20 cellular contexts compared by ENCODE assay signal in the genomic region with DNA sequence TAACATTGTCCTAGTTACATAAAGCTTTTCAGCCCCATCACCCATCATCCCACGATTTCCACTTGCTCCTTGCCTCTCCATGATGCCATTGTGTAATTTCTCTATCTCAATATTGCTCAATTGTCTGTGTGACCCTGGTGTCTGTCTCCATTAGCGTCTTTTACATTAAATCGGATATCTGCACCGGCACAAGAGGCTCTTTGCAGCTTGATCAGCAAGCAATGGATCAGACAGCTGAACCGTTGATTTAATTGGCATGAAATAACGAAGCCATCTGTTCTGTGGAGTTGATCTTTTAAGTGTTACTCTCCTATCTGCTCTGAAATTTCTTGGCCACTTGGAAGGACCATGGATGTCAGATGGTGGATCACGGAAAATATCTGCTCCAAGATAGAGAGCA.
DNase-seq lines count a peak whose midpoint lies in the region; ATAC-seq, FAIRE-seq and TF ChIP-seq lines count a peak whose summit lies in the region.
"Had no signal": no experiment of that assay in that cellular context is flagged by ENCODE, and none has a peak within 500 bp of the region (broad histone marks: within the 10 kb centered on the region; RNA-seq: fewer than 3 reads in every experiment).

No MANE protein-coding gene starts in this region.

- peak; percentile 97 for FAIRE-seq in D721Med (lab: Jason Lieb, UNC)
- FAIRE-seq: A549, GM12891, GM18507, H54 had no signal

- DNase-seq in Ammon's horn (ENCODE audit: low spot score) (peak; percentile 17), D721Med (ENCODE audit: insufficient read length, low spot score) (peak; percentile 25), SK-N-DZ (ENCODE audit: low spot score) (peak; percentile 66), retina (peak; percentile 85), AML-193 (lab: John Stamatoyannopoulos, UW) (no peak)
- DNase-seq: 8988T; ACHN; Caco-2; CD4-positive, CD25-positive, alpha-beta regulatory T cell; CD8-positive, alpha-beta T cell; DMS53; DMS79 treated with DMSO at 0.1 percent for 48 hours; GF-D8; GOT3 had no signal

- no peak for TF ChIP-seq CTCF in D721Med (IDR thresholded peaks at IDR 0.05; ENCODE audit: insufficient read depth, missing control alignments)

- ATAC-seq in GM21423 (IDR thresholded peaks at IDR 0.05; ENCODE audit: unreplicated experiment) (no peak), HG03280 (IDR thresholded peaks at IDR 0.05; ENCODE audit: unreplicated experiment) (no peak)
- ATAC-seq: A549; CD8-positive, alpha-beta T cell had no signal

Comparison
In these comparisons a context has a peak if more than half of its experiments do, and no peak if none do; other contexts are left out.
1. DNase-seq: peak in Ammon's horn (single experiment), D721Med (single experiment), SK-N-DZ (single experiment) and retina (single experiment); none in AML-193 (0 of 2).